1 cellular context compared by ENCODE assay signal in genomic region chr7:11775401-11775800, GRCh38.
TF ChIP-seq lines count a peak whose summit lies in the region.

No MANE protein-coding gene starts in this region.

TF ChIP-seq in SK-N-SH treated with all-trans-retinoic acid at 6 μM for 48 hours, 23 proteins besides CTCF, POLR2A, EP300 and RAD21 (continued from another document):
- TF ChIP-seq PATZ1 (CRISPR knock-in tag; IDR thresholded peaks at IDR 0.05; ENCODE audit: borderline replicate concordance) (no peak), GLIS3 (CRISPR knock-in tag; IDR thresholded peaks at IDR 0.05) (no peak), ZNF70 (CRISPR knock-in tag; IDR thresholded peaks at IDR 0.05) (no peak), ZC3H10 (CRISPR knock-in tag; IDR thresholded peaks at IDR 0.05) (no peak), TOX (CRISPR knock-in tag; IDR thresholded peaks at IDR 0.05; ENCODE audit: borderline replicate concordance) (no peak), ISL1 (CRISPR knock-in tag; IDR thresholded peaks at IDR 0.05) (no peak), ESRRG (CRISPR knock-in tag; IDR thresholded peaks at IDR 0.05) (no peak)
